In genomic region chr11:23974046-23974445, GRCh38 we compare ENCODE assay signal across 19 cellular contexts.
"Had no signal": no experiment of that assay in that cellular context is flagged by ENCODE, and none has a peak within 500 bp of the region (broad histone marks: within the 10 kb centered on the region; RNA-seq: fewer than 3 reads in every experiment).

No MANE protein-coding gene starts in this region.

- H3K79me2 ChIP-seq: parathyroid adenoma had no signal

- DNase-seq: activated B cell treated with CpG ODN at 0.5 μM for 24 hours; activated CD4-positive, alpha-beta T cell treated with anti-CD3 and anti-CD28 coated beads for 36 hours; activated CD4-positive, alpha-beta T cell treated with anti-CD3 and anti-CD28 coated beads, Interleukin-2, amount 50 U/mL, for 4 hours; activated CD8-positive, alpha-beta memory T cell treated with anti-CD3 and anti-CD28 coated beads, Interleukin-2, amount 50 U/mL, for 48 hours; activated naive CD4-positive, alpha-beta T cell treated with Interleukin-2 at 50 U/mL for 16 hours; activated naive CD8-positive, alpha-beta T cell treated with anti-CD3 and anti-CD28 coated beads for 36 hours; activated T-cell treated with anti-CD3 and anti-CD28 coated beads, Interleukin-2, amount 50 U/mL, for 4 hours; effector CD4-positive, alpha-beta T cell; foreskin melanocyte; hippocampal formation; left ventricle myocardium inferior; nucleus accumbens; right cardiac atrium; stimulated activated CD4-positive, alpha-beta T cell treated with anti-CD3 and anti-CD28 coated beads, Interleukin-1b, Interleukin-23, amount 100 ng/mL, for 48 hours; stimulated activated naive CD8-positive, alpha-beta T cell treated with anti-CD3 and anti-CD28 coated beads, Interleukin-15, amount 100 ng/mL, for 72 hours had no signal

- ATAC-seq: activated CD4-positive, alpha-beta T cell treated with anti-CD3 and anti-CD28 coated beads for 36 hours; activated T-cell treated with anti-CD3 and anti-CD28 coated beads, Interleukin-2, amount 50 U/mL, for 4 hours; right cardiac atrium; stimulated activated naive CD8-positive, alpha-beta T cell treated with anti-CD3 and anti-CD28 coated beads, Interleukin-15, amount 100 ng/mL, for 72 hours had no signal

- H3K36me3 ChIP-seq: cardiac muscle cell, left ventricle myocardium inferior, suprapubic skin, tibial nerve had no signal

- H3K9me3 ChIP-seq: left ventricle myocardium inferior, suprapubic skin, tibial nerve had no signal

- H3K4me3 ChIP-seq: cardiac muscle cell, left ventricle myocardium inferior, suprapubic skin, tibial nerve had no signal

- H3K9ac ChIP-seq: parathyroid adenoma had no signal

- H3K27me3 ChIP-seq: cardiac muscle cell, suprapubic skin, tibial nerve had no signal

- H2AFZ ChIP-seq: parathyroid adenoma had no signal

- H3K27ac ChIP-seq: cardiac muscle cell, left ventricle myocardium inferior, parathyroid adenoma, suprapubic skin, tibial nerve had no signal

- H3K4me1 ChIP-seq: left ventricle myocardium inferior, parathyroid adenoma, suprapubic skin, tibial nerve had no signal
